Comparison of ENCODE assay signal across 8 cellular contexts in the genomic region with DNA sequence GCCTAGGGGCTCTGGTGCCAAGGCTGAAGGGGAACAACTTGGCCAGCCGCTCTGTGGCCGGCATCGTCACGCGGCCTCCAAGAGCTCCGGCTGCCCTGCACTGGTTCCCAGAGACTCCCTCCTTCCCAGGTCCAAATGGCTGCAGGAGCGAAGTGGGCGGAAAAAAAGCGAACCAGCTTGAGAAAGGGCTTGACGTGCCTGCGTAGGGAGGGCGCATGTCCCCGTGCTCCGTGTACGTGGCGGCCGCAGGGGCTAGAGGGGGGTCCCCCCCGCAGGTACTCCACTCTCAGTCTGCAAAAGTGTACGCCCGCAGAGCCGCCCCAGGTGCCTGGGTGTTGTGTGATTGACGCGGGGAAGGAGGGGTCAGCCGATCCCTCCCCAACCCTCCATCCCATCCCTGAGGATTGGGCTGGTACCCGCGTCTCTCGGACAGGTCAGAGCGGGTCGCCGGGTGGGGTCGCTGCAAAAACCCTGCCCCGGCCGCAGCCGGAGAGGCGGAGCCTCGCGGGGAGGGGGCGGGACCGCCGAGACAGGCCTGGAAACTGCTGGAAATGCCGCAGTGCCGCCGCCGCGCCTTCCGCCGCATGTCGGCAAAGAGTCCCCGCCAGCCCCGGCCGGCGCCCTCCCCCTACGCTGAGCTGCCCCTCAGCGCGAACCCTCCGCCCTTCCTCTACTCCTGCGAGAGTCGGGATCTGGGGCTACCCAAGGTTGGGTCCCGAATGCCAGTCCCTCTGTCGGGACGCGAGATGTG. TPM values are rescaled to one million over a fixed set of nuclear protein-coding genes. Genes with fewer than 3 reads are reported as not detected.
A peak's percentile ranks its signal among the peaks of the same experiment; 100 is the strongest.
DNase-seq lines count a peak whose midpoint lies in the region; ATAC-seq and TF ChIP-seq lines count a peak whose summit lies in the region.

No MANE protein-coding gene starts in this region.

- ATAC-seq in GM21390 (IDR thresholded peaks at IDR 0.05; ENCODE audit: unreplicated experiment) (peak; percentile 55), Panc1 (peak; percentile 78)

- no peaks in the 10 kb centered on the region for H3K9me2 ChIP-seq in neural cell (ENCODE audit: insufficient read depth, low read length)

- CTCF ChIA-PET in Panc1 (lab: Charles Lee), result interaction anchor here (0.8 to 1.0 kb wide), 3 partner anchors 73 to 146 kb away, joined by 3 to 4 read pairs (median 3); no protein-coding TSS in a partner anchor

- H3K9me3 ChIP-seq in Panc1 (ENCODE audit: control insufficient read depth, insufficient read depth, low read depth, low read length), result no peaks in the 10 kb centered on the region
- no peaks in the 10 kb centered on the region for H3K9me3 ChIP-seq in neural cell (ENCODE audit: low read length)
- H3K9me3 ChIP-seq in stomach, result no peaks in the 10 kb centered on the region

- H3K4me1 ChIP-seq in Panc1 (ENCODE audit: control insufficient read depth, insufficient read depth, low read length), result peaks cover 25% of the 10 kb centered on the region
- H3K4me1 ChIP-seq in stomach, result peaks cover 26 to 44% (median 37%) of the 10 kb centered on the region in 4 donors

- peak overlapping the region; percentile 96 for H2AFZ ChIP-seq in neural cell (ENCODE audit: low read depth, low read length)

- no TSS peak for BruUV-seq in Panc1 (replicated peaks; lab: Mats Ljungman, UMichigan)

- H3K4me3 ChIP-seq in Panc1 (ENCODE audit: low read depth in 2 of 2, low read length in 2 of 2) (peak overlapping the region; percentile 99 to 100), fibroblast of the aortic adventitia (ENCODE audit: low read depth, low read length) (peak overlapping the region; percentile 79), neural cell (ENCODE audit: low read length) (peak overlapping the region; percentile 99), stomach (peak overlapping the region; percentile 70 to 99 (median 92))

- TF ChIP-seq EP300 in neural cell (conservative IDR thresholded peaks at IDR 0.05; ENCODE audit: poor library complexity, severe bottlenecking) (no peak), stomach (IDR thresholded peaks at IDR 0.05) (no peak)

- peak; percentile 44 for DNase-seq in DMS153 treated with DMSO at 0.1 percent for 48 hours (lab: John Stamatoyannopoulos, UW; ENCODE audit: unreplicated experiment)
- peak in 74 of 76 experiments; percentile 38 to 97 (median 81) for DNase-seq in HUDEP-2 (lab: John Stamatoyannopoulos, UW; ENCODE audit: unreplicated experiment in 76 of 76)
- DNase-seq in Panc1 (ENCODE audit: low read depth, low spot score), result no peak
- DNase-seq in activated T-helper 9 cell treated with anti-CD3 and anti-CD28 coated beads, Interleukin-2, amount 50 U/mL, for 16 hours (ENCODE audit: low read depth), result peak; percentile 80
- peak; percentile 76 for DNase-seq in fibroblast of the aortic adventitia (ENCODE audit: low read depth)
- DNase-seq in stomach, result peak; percentile 90

- H4K20me1 ChIP-seq in neural cell (ENCODE audit: insufficient read depth), result peaks cover 5% of the 10 kb centered on the region

- 0 to 1% (median 1%) methylated on average over 38 to 62 of the region's 62 CpGs for WGBS in stomach, 5 donors

- in situ Hi-C loops in Panc1 (cut with HindIII; ENCODE audit: low pct_unique_long_range_greater_than_20kb, low sequenced_read_pairs), result no loop called here

- TF ChIP-seq CTCF in Panc1 (IDR thresholded peaks at IDR 0.05) (peak; percentile 75; the same call in 1 of the 2 replicates), fibroblast of the aortic adventitia (IDR thresholded peaks at IDR 0.05; ENCODE audit: insufficient read depth, low read length) (peak; percentile 16), neural cell (IDR thresholded peaks at IDR 0.05; ENCODE audit: poor library complexity, severe bottlenecking) (peak; percentile 61), stomach (IDR thresholded peaks at IDR 0.05) (peak in 1 of 7 experiments; percentile 13)

- no peaks in the 10 kb centered on the region for H3F3A ChIP-seq in neural cell (ENCODE audit: insufficient read depth, low read length, poor library complexity, severe bottlenecking)

- no peak for TF ChIP-seq RAD21 in neural cell (conservative IDR thresholded peaks at IDR 0.05)

- H3K4me2 ChIP-seq in neural cell (ENCODE audit: low read length), result peak overlapping the region; percentile 49

- intact Hi-C loops in Panc1 (cut with micrococcal nuclease; ENCODE audit: unreplicated experiment) (no loop called here), stomach (cut with DNase I; ENCODE audit: low total_unique reads) (no loop called here)

- H3K27ac ChIP-seq in Panc1 (ENCODE audit: low read length) (peak overlapping the region; percentile 100), neural cell (ENCODE audit: low read length) (peak overlapping the region; percentile 94), stomach (peak overlapping the region; percentile 94 to 99 (median 98))

- peak overlapping the region; percentile 93 for H3K9ac ChIP-seq in neural cell (ENCODE audit: low read length)

- TF ChIP-seq POLR2A in stomach (IDR thresholded peaks at IDR 0.05), result no peak

- H3K27me3 ChIP-seq in Panc1 (ENCODE audit: control insufficient read depth, insufficient read depth, low read length), result no peaks in the 10 kb centered on the region
- no peaks in the 10 kb centered on the region for H3K27me3 ChIP-seq in neural cell (ENCODE audit: insufficient read depth, low read depth, low read length)
- H3K27me3 ChIP-seq in stomach, result no peaks in the 10 kb centered on the region

- POLR2A ChIA-PET in Panc1 (lab: Charles Lee), result interaction anchor here (0.5 to 1.4 kb wide), 4 partner anchors 11 to 73 kb away, joined by 3 to 8 read pairs (median 3); no protein-coding TSS in a partner anchor

- H3K36me3 ChIP-seq in Panc1 (ENCODE audit: control insufficient read depth, insufficient read depth, low read length) (peaks cover 39% of the 10 kb centered on the region), neural cell (ENCODE audit: insufficient read depth, low read length) (peaks cover 9% of the 10 kb centered on the region), stomach (peaks cover 23 to 27% (median 26%) of the 10 kb centered on the region in 4 donors)

- H3K79me2 ChIP-seq in neural cell (replicated peaks; ENCODE audit: insufficient read depth, low read length), result peaks cover 40% of the 10 kb centered on the region

TF ChIP-seq in neural cell, 6 proteins besides CTCF, POLR2A, EP300 and RAD21 (continues in another document):
- TF ChIP-seq TAF1 (IDR thresholded peaks at IDR 0.05; ENCODE audit: low read depth), result peak; percentile 56
- peak; percentile 66 for TF ChIP-seq POLR2AphosphoS5 (IDR thresholded peaks at IDR 0.05)

RNA-seq across cellular contexts. Expression of gene HSP90AB1, which starts 0.8 kb away (rescaled TPM):
- total RNA-seq in Panc1 (2021; ENCODE audit: unreplicated experiment) (1,253 TPM), fibroblast of the aortic adventitia (ENCODE audit: low replicate concordance) (797 and 832 TPM in 2 replicates), stomach (100 to 1,000 TPM; 168 to 414 (median 370) TPM)
- 799 TPM for polyA plus RNA-seq in Panc1 (2012; ENCODE audit: insufficient read length)
- polyA plus RNA-seq in neural cell (485 and 522 TPM in 2 replicates), stomach (100 to 1,000 TPM; 267 to 549 (median 348) TPM)
- 358 and 429 TPM in 2 replicates for polyA minus RNA-seq in neural cell

RNA-seq across cellular contexts. Expression of gene SLC35B2, which starts 11.2 kb away (rescaled TPM):
- total RNA-seq in Panc1 (2021; ENCODE audit: unreplicated experiment) (105 TPM), fibroblast of the aortic adventitia (ENCODE audit: low replicate concordance) (56.4 and 60.8 TPM in 2 replicates), stomach (10 to 100 TPM in 4 of 5 donors, 1 to 10 TPM in 1; 1.4 to 60.1 (median 27.0) TPM)
- polyA plus RNA-seq in Panc1 (2012; ENCODE audit: insufficient read length), result 114 TPM
- polyA plus RNA-seq in neural cell (44.5 and 64.9 TPM in 2 replicates), stomach (10 to 100 TPM in 2 of 3 donors, 1 to 10 TPM in 1; 7.3 to 17.2 (median 16.6) TPM)
- 33.5 and 42.1 TPM in 2 replicates for polyA minus RNA-seq in neural cell

RNA-seq across cellular contexts. Expression of gene NFKBIE, which starts 19.3 kb away (rescaled TPM):
- total RNA-seq in Panc1 (2021; ENCODE audit: unreplicated experiment) (24.9 TPM), fibroblast of the aortic adventitia (ENCODE audit: low replicate concordance) (5.4 and 74.7 TPM in 2 replicates), stomach (10 to 100 TPM in 1 of 5 donors, 1 to 10 TPM in 1, under 1 TPM in 1, not detected in 2; 0.89 to 23.5 (median 3.5) TPM)
- 35.8 TPM for polyA plus RNA-seq in Panc1 (2012; ENCODE audit: insufficient read length)
- polyA plus RNA-seq in neural cell (15.1 and 16.8 TPM in 2 replicates), stomach (10 to 100 TPM in 2 of 3 donors, 1 to 10 TPM in 1; 9.9 to 14.2 (median 10.6) TPM)
- polyA minus RNA-seq in neural cell, result 12.7 and 13.7 TPM in 2 replicates

RNA-seq across cellular contexts. Expression of gene SLC29A1, which starts 22.7 kb away (rescaled TPM):
- total RNA-seq in Panc1 (2021; ENCODE audit: unreplicated experiment), result 263 TPM
- 313 TPM for polyA plus RNA-seq in Panc1 (2012; ENCODE audit: insufficient read length)
- total RNA-seq in fibroblast of the aortic adventitia (ENCODE audit: low replicate concordance), result 5.2 and 23.6 TPM in 2 replicates
- 18.9 and 29.5 TPM in 2 replicates for polyA plus RNA-seq in neural cell
- polyA minus RNA-seq in neural cell, result 11.7 and 12.7 TPM in 2 replicates
- total RNA-seq in stomach, result 100 to 1,000 TPM in 2 of 5 donors, 10 to 100 TPM in 3; 26.4 to 217 (median 77.4) TPM
- 10 to 100 TPM; 22.6 to 33.5 (median 29.0) TPM for polyA plus RNA-seq in stomach

RNA-seq across cellular contexts. Expression of gene TMEM151B, which starts 24.2 kb away (rescaled TPM):
- 0.18 TPM for total RNA-seq in Panc1 (2021; ENCODE audit: unreplicated experiment)
- polyA plus RNA-seq in Panc1 (2012; ENCODE audit: insufficient read length), result 1.1 TPM
- total RNA-seq in fibroblast of the aortic adventitia (ENCODE audit: low replicate concordance), result not detected in 2 replicates
- polyA plus RNA-seq in neural cell, result 66.0 and 82.1 TPM in 2 replicates
- 75.7 and 87.6 TPM in 2 replicates for polyA minus RNA-seq in neural cell
- total RNA-seq in stomach, result under 1 TPM in 2 of 5 donors, not detected in 3; 0.18 to 0.29 TPM
- polyA plus RNA-seq in stomach, result under 1 TPM in 2 of 3 donors, not detected in 1; 0.12 to 0.28 TPM
